In genomic region chr13:69423844-69424243, GRCh38 we compare ENCODE assay signal across 24 cellular contexts.
"Had no signal": no experiment of that assay in that cellular context is flagged by ENCODE, and none has a peak within 500 bp of the region (broad histone marks: within the 10 kb centered on the region; RNA-seq: fewer than 3 reads in every experiment).

No MANE protein-coding gene starts in this region.

- ATAC-seq: activated CD8-positive, alpha-beta memory T cell treated with anti-CD3 and anti-CD28 coated beads, Interleukin-2, amount 10 ng/mL, durations not matched to agents 7 days and 5 days; activated CD8-positive, alpha-beta T cell treated with anti-CD3 and anti-CD28 coated beads for 36 hours; activated naive CD8-positive, alpha-beta T cell treated with anti-CD3 and anti-CD28 coated beads, Interleukin-2, amount 50 U/mL, for 24 hours; left colon; lower lobe of right lung; naive thymus-derived CD4-positive, alpha-beta T cell; stimulated activated naive B cell treated with anti-CD40 and anti-IgM and Interleukin-4, amounts not matched to agents 10 μg/mL and 1 μg/mL and 100 μg/mL, for 72 hours had no signal

- DNase-seq: activated CD4-positive, alpha-beta T cell treated with anti-CD3 and anti-CD28 coated beads, Interleukin-2, amount 10 ng/mL, durations not matched to agents 7 days and 5 days; activated CD4-positive, CD25-positive, alpha-beta regulatory T cell treated with anti-CD3 and anti-CD28 coated beads, Interleukin-2, amount 50 U/mL, for 72 hours; activated CD8-positive, alpha-beta memory T cell treated with anti-CD3 and anti-CD28 coated beads, Interleukin-2, amount 10 ng/mL, durations not matched to agents 7 days and 5 days; activated CD8-positive, alpha-beta T cell treated with anti-CD3 and anti-CD28 coated beads for 36 hours; activated effector memory CD4-positive, alpha-beta T cell treated with anti-CD3 and anti-CD28 coated beads, Interleukin-2, amount 50 U/mL, for 16 hours; activated naive CD4-positive, alpha-beta T cell treated with anti-CD3 and anti-CD28 coated beads, Interleukin-2, amount 10 ng/mL, durations not matched to agents 7 days and 5 days; activated naive CD8-positive, alpha-beta T cell treated with anti-CD3 and anti-CD28 coated beads, Interleukin-2, amount 50 U/mL, for 24 hours; activated T-cell treated with anti-CD3 and anti-CD28 coated beads for 4 hours; effector CD4-positive, alpha-beta T cell; erythroblast; foreskin fibroblast; left colon; lower lobe of right lung; naive thymus-derived CD4-positive, alpha-beta T cell; posterior cingulate gyrus; sigmoid colon; stimulated activated CD4-positive, alpha-beta T cell treated with anti-CD3 and anti-CD28 coated beads, Interleukin-15, amount 100 ng/mL, for 24 hours; stimulated activated CD8-positive, alpha-beta memory T cell treated with anti-CD3 and anti-CD28 coated beads, Interleukin-4, amount 100 ng/mL, for 48 hours; stimulated activated naive B cell treated with anti-CD40 and anti-IgM and Interleukin-4, amounts not matched to agents 10 μg/mL and 1 μg/mL and 100 μg/mL, for 72 hours had no signal

- FAIRE-seq: keratinocyte had no signal

- H3K4me2 ChIP-seq: smooth muscle cell had no signal

- H3K4me1 ChIP-seq: lower lobe of right lung, sigmoid colon, vagina had no signal

- H3K27ac ChIP-seq: cardiac muscle cell, lower lobe of right lung, sigmoid colon, thoracic aorta, vagina had no signal

- H3K27me3 ChIP-seq: cardiac muscle cell, sigmoid colon, vagina had no signal

- H3K4me3 ChIP-seq: cardiac muscle cell, lower lobe of right lung, sigmoid colon, smooth muscle cell, thoracic aorta, vagina had no signal

- H3K36me3 ChIP-seq: cardiac muscle cell, lower lobe of right lung, sigmoid colon, thoracic aorta, vagina had no signal

- H3K9me3 ChIP-seq: vagina had no signal
